17 cellular contexts compared by ENCODE assay signal in genomic region chr1:20399196-20399595, GRCh38.
DNase-seq lines count a peak whose midpoint lies in the region; ATAC-seq, FAIRE-seq and TF ChIP-seq lines count a peak whose summit lies in the region.
"Had no signal": no experiment of that assay in that cellular context is flagged by ENCODE, and none has a peak within 500 bp of the region (broad histone marks: within the 10 kb centered on the region; RNA-seq: fewer than 3 reads in every experiment).

No MANE protein-coding gene starts in this region.

- H3K4me3 ChIP-seq in IMR-90 (ENCODE audit: insufficient read depth, low read depth, low read length), result no peak overlapping the region
- no peak overlapping the region for H3K4me3 ChIP-seq in bronchial epithelial cell (ENCODE audit: low read depth, low read length)
- no peak overlapping the region for H3K4me3 ChIP-seq in endodermal cell (ENCODE audit: low read length)
- no peak overlapping the region for H3K4me3 ChIP-seq in sigmoid colon
- H3K4me3 ChIP-seq: GM23248 had no signal

- H2BK15ac ChIP-seq in IMR-90 (ENCODE audit: low read depth, low read length), result no peak overlapping the region

- TF ChIP-seq EP300 in sigmoid colon (IDR thresholded peaks at IDR 0.05), result no peak

- H3K4me1 ChIP-seq in IMR-90 (ENCODE audit: control insufficient read depth, insufficient read depth, low read length) (peaks cover 2% of the 10 kb centered on the region; the same call in 1 of the 2 replicates), endodermal cell (ENCODE audit: control insufficient read depth, insufficient read depth, low read length) (peaks cover 7% of the 10 kb centered on the region), sigmoid colon (no peaks in the 10 kb centered on the region)

- H3K9me1 ChIP-seq in IMR-90 (ENCODE audit: insufficient read depth, low read length), result no peaks in the 10 kb centered on the region

- BruUV-seq in IMR-90 (replicated peaks; lab: Mats Ljungman, UMichigan), result no TSS peak

- WGBS in IMR-90 (ENCODE audit: extremely low coverage in 2 of 2, insufficient read length in 1 of 2), 2 experiments, result no CpG with 5 or more reads among the region's 7 CpGs
- 90% methylated on average over 7 of the region's 7 CpGs; no CpG with 5 or more reads in 1 of the 2 experiments for WGBS in endodermal cell (ENCODE audit: insufficient coverage in 1 of 2, insufficient read length in 1 of 2), 2 experiments
- WGBS in sigmoid colon, 2 donors, result 77 to 81% methylated on average over 7 of the region's 7 CpGs

- peak; percentile 13 for FAIRE-seq in bronchial epithelial cell (lab: Jason Lieb, UNC)
- FAIRE-seq: GM12891 had no signal

- peak overlapping the region; percentile 58 for H2AK9ac ChIP-seq in IMR-90 (replicated peaks; ENCODE audit: low read depth, low read length, poor library complexity)

- no peaks in the 10 kb centered on the region for H3K36me3 ChIP-seq in IMR-90 (ENCODE audit: control insufficient read depth, insufficient read depth, low read length)
- H3K36me3 ChIP-seq in bronchial epithelial cell (ENCODE audit: control insufficient read depth, insufficient read depth, low read length), result no peaks in the 10 kb centered on the region
- H3K36me3 ChIP-seq in endodermal cell (ENCODE audit: control insufficient read depth, insufficient read depth, low read length), result no peaks in the 10 kb centered on the region
- H3K36me3 ChIP-seq in sigmoid colon, result no peaks in the 10 kb centered on the region

- H2BK120ac ChIP-seq in IMR-90 (ENCODE audit: low read depth, low read length), result no peak overlapping the region

- in situ Hi-C loops in IMR-90 (cut with MboI; ENCODE audit: low sequenced_read_pairs), result no loop called here

- H3K27ac ChIP-seq in IMR-90 (ENCODE audit: insufficient read depth, low read length) (no peak overlapping the region), endodermal cell (ENCODE audit: low read depth, low read length) (no peak overlapping the region), sigmoid colon (no peak overlapping the region)
- H3K27ac ChIP-seq: GM23248 had no signal

- no peak overlapping the region for H3K4ac ChIP-seq in IMR-90 (ENCODE audit: low read depth, low read length)

- no peaks in the 10 kb centered on the region for H4K20me1 ChIP-seq in IMR-90 (ENCODE audit: insufficient read depth, low read length)

- no peaks in the 10 kb centered on the region; the same call in 1 of the 2 replicates for H3K9me3 ChIP-seq in IMR-90 (ENCODE audit: control insufficient read depth, insufficient read depth, low read length)
- no peaks in the 10 kb centered on the region for H3K9me3 ChIP-seq in endodermal cell (ENCODE audit: control insufficient read depth, low read length)
- no peaks in the 10 kb centered on the region for H3K9me3 ChIP-seq in sigmoid colon

- CTCF ChIA-PET in IMR-90 (lab: Yijun Ruan, JAX), result no interaction called here

- no peak for ATAC-seq in IMR-90 (ENCODE audit: low read depth)
- ATAC-seq in HG03520 (IDR thresholded peaks at IDR 0.05; ENCODE audit: unreplicated experiment), result no peak
- ATAC-seq: HCT116 had no signal

- H3K36me3 Mint-ChIP-seq in endodermal cell (ENCODE audit: low read depth), result no peaks in the 10 kb centered on the region
- H3K36me3 Mint-ChIP-seq: CD4-positive, alpha-beta memory T cell had no signal

- H3K14ac ChIP-seq in IMR-90 (replicated peaks; ENCODE audit: low read depth, low read length), result no peak overlapping the region

- peaks cover 18% of the 10 kb centered on the region for H3K4me1 Mint-ChIP-seq in endodermal cell
- H3K4me1 Mint-ChIP-seq: CD4-positive, alpha-beta memory T cell had no signal

- H3K27ac Mint-ChIP-seq in endodermal cell, result no peak overlapping the region
- H3K27ac Mint-ChIP-seq: CD4-positive, alpha-beta memory T cell; H9 had no signal

- dilution Hi-C loops in IMR-90 (cut with HindIII; ENCODE audit: low sequenced_read_pairs, unreplicated experiment), result no loop called here

- no peak for TF ChIP-seq RAD21 in IMR-90 (IDR thresholded peaks at IDR 0.05; ENCODE audit: low read length)

- no peak overlapping the region for H2AFZ ChIP-seq in IMR-90 (replicated peaks; ENCODE audit: low read length, poor library complexity)
- H2AFZ ChIP-seq: GM23248 had no signal

- intact Hi-C loops in IMR-90 (cut with micrococcal nuclease) (no loop called here), sigmoid colon (cut with DNase I) (no loop called here)

- H3K18ac ChIP-seq in IMR-90 (ENCODE audit: low read depth, low read length), result no peak overlapping the region

- TF ChIP-seq CTCF in IMR-90 (conservative IDR thresholded peaks at IDR 0.05; ENCODE audit: low read depth, low read length) (no peak), bronchial epithelial cell (IDR thresholded peaks at IDR 0.05; ENCODE audit: insufficient read depth, low read length, severe bottlenecking) (no peak), endodermal cell (conservative IDR thresholded peaks at IDR 0.05) (no peak), sigmoid colon (IDR thresholded peaks at IDR 0.05) (no peak)

- no peak overlapping the region for H3K56ac ChIP-seq in IMR-90 (ENCODE audit: extremely low read depth, insufficient read depth, low read length)

- DNase-seq in IMR-90, result no peak
- DNase-seq in bronchial epithelial cell (ENCODE audit: low read depth), result no peak
- peak; percentile 32 for DNase-seq in endodermal cell
- DNase-seq in sigmoid colon, result peak; percentile 18
- no peak for DNase-seq in HuH-7.5 (ENCODE audit: low spot score)
- no peak for DNase-seq in activated CD4-positive, alpha-beta T cell treated with anti-CD3 and anti-CD28 coated beads, Interleukin-2, amount 50 U/mL, for 48 hours
- DNase-seq: C1 segment of cervical spinal cord; Calu3; CD4-positive, alpha-beta memory T cell; DMS53; DMS79 treated with DMSO at 0.1 percent for 48 hours; GF-D8; GM23248 had no signal

- TF ChIP-seq POLR2A in IMR-90 (IDR thresholded peaks at IDR 0.05; ENCODE audit: low read depth, low read length) (no peak), sigmoid colon (IDR thresholded peaks at IDR 0.05) (no peak)

- H3K79me1 ChIP-seq in IMR-90 (ENCODE audit: low read depth in 1 of 2, low read length in 2 of 2), result no peaks in the 10 kb centered on the region

- H3K27me3 ChIP-seq in IMR-90 (ENCODE audit: control insufficient read depth, insufficient read depth, low read length) (peaks cover 44% of the 10 kb centered on the region), bronchial epithelial cell (ENCODE audit: control insufficient read depth, insufficient read depth, low read length) (peaks cover 9% of the 10 kb centered on the region), endodermal cell (ENCODE audit: control insufficient read depth, insufficient read depth, low read length, poor library complexity, severe bottlenecking) (peaks cover 94% of the 10 kb centered on the region), sigmoid colon (peaks cover 0 to 54% (median 19%) of the 10 kb centered on the region in 3 donors)

- H3K27me3 Mint-ChIP-seq in endodermal cell (ENCODE audit: insufficient read depth), result peaks cover 99% of the 10 kb centered on the region

- no peak overlapping the region for H2AK5ac ChIP-seq in IMR-90 (ENCODE audit: low read depth, low read length)

- H3K4me2 ChIP-seq in IMR-90 (ENCODE audit: low read depth, low read length), result no peak overlapping the region

- H3K9me3 Mint-ChIP-seq in endodermal cell, result peaks cover 10% of the 10 kb centered on the region

- no peak overlapping the region for H3K23ac ChIP-seq in IMR-90 (ENCODE audit: low read depth, low read length)

- H4K5ac ChIP-seq in IMR-90 (ENCODE audit: low read depth, low read length), result no peak overlapping the region

- POLR2A ChIA-PET in IMR-90 (lab: Charles Lee; ENCODE audit: unreplicated experiment), result no interaction called here

- no peak overlapping the region for H3K4me3 Mint-ChIP-seq in endodermal cell
- H3K4me3 Mint-ChIP-seq: CD4-positive, alpha-beta memory T cell; H9 had no signal

- no peak overlapping the region for H4K91ac ChIP-seq in IMR-90 (ENCODE audit: insufficient read depth, low read depth, low read length)

- H2BK20ac ChIP-seq in IMR-90 (ENCODE audit: low read depth, low read length), result no peak overlapping the region

- H3K9ac ChIP-seq in IMR-90 (ENCODE audit: low read depth, low read length) (no peak overlapping the region), endodermal cell (ENCODE audit: extremely low read depth, low read length, poor library complexity, severe bottlenecking) (no peak overlapping the region)
- H3K9ac ChIP-seq: GM23248 had no signal

- no peak overlapping the region for H4K8ac ChIP-seq in IMR-90 (ENCODE audit: low read depth in 2 of 2, low read length in 2 of 2)

- H2BK5ac ChIP-seq in IMR-90 (ENCODE audit: low read depth, low read length, poor library complexity, severe bottlenecking), result no peak overlapping the region

TF ChIP-seq in IMR-90, 13 proteins besides CTCF, POLR2A, EP300 and RAD21:
- no peak for TF ChIP-seq RFX5 (IDR thresholded peaks at IDR 0.05; ENCODE audit: low read depth, low read length)
- TF ChIP-seq FOS (IDR thresholded peaks at IDR 0.05; ENCODE audit: low read depth, low read length), result no peak
- TF ChIP-seq RCOR1 (IDR thresholded peaks at IDR 0.05; ENCODE audit: insufficient replicate concordance, low read length), result no peak
- no peak for TF ChIP-seq ELK1 (IDR thresholded peaks at IDR 0.05; ENCODE audit: borderline replicate concordance, low read depth, low read length)
- no peak for TF ChIP-seq CHD1 (IDR thresholded peaks at IDR 0.05; ENCODE audit: low read depth, low read length)
- no peak for TF ChIP-seq BHLHE40 (IDR thresholded peaks at IDR 0.05; ENCODE audit: low read depth, low read length)
- no peak for TF ChIP-seq NFE2L2 (IDR thresholded peaks at IDR 0.05; ENCODE audit: low read depth, low read length)

Comparison
In these comparisons a context has a peak if more than half of its experiments do, and no peak if none do; other contexts are left out.
1. DNase-seq: peak in endodermal cell (single experiment) and sigmoid colon (single experiment); none in IMR-90 (single experiment), bronchial epithelial cell (single experiment), HuH-7.5 (single experiment) and activated CD4-positive, alpha-beta T cell treated with anti-CD3 and anti-CD28 coated beads, Interleukin-2, amount 50 U/mL, for 48 hours (0 of 2).